Comparison of ENCODE assay signal across 15 cellular contexts in genomic region chr1:212945056-212945455, GRCh38. TPM values are rescaled to one million over a fixed set of nuclear protein-coding genes. Genes with fewer than 3 reads are reported as not detected.
DNase-seq lines count a peak whose midpoint lies in the region; ATAC-seq, FAIRE-seq and TF ChIP-seq lines count a peak whose summit lies in the region.
"Had no signal": no experiment of that assay in that cellular context is flagged by ENCODE, and none has a peak within 500 bp of the region (broad histone marks: within the 10 kb centered on the region; RNA-seq: fewer than 3 reads in every experiment).

No MANE protein-coding gene starts in this region.

- H3K27me3 Mint-ChIP-seq in activated B cell treated with CpG ODN at 0.5 μM for 24 hours: peaks cover under 1% of the 10 kb centered on the region
- H3K27me3 Mint-ChIP-seq in stimulated activated memory B cell treated with anti-CD40 and anti-IgM and Interleukin-4, amounts not matched to agents 10 μg/mL and 1 μg/mL and 100 μg/mL, for 72 hours: peaks cover 2% of the 10 kb centered on the region

- peaks cover 5% of the 10 kb centered on the region for H3K9me3 Mint-ChIP-seq in activated B cell treated with CpG ODN at 0.5 μM for 24 hours
- no peaks in the 10 kb centered on the region for H3K9me3 Mint-ChIP-seq in stimulated activated memory B cell treated with anti-CD40 and anti-IgM and Interleukin-4, amounts not matched to agents 10 μg/mL and 1 μg/mL and 100 μg/mL, for 72 hours
- H3K9me3 Mint-ChIP-seq: CD4-positive, alpha-beta T cell had no signal

- peak; percentile 57 for FAIRE-seq in GM19239 (lab: Jason Lieb, UNC)

- TF ChIP-seq CTCF in left ventricle myocardium inferior (IDR thresholded peaks at IDR 0.05; ENCODE audit: borderline replicate concordance) (no peak), activated B cell treated with CpG ODN at 0.5 μM for 24 hours (IDR thresholded peaks at IDR 0.05) (no peak)

- H3K27ac ChIP-seq in left ventricle myocardium inferior (replicated peaks): no peak overlapping the region

- CTCF ChIA-PET in activated B cell treated with CpG ODN at 0.5 μM for 24 hours (lab: Charles Lee): no interaction called here

- POLR2A ChIA-PET in activated B cell treated with CpG ODN at 0.5 μM for 24 hours (lab: Charles Lee): no interaction called here

- peaks cover 32% of the 10 kb centered on the region for H3K27me3 ChIP-seq in left ventricle myocardium inferior (ENCODE audit: low read depth)

- peaks cover 41% of the 10 kb centered on the region for H3K4me1 Mint-ChIP-seq in activated B cell treated with CpG ODN at 0.5 μM for 24 hours
- H3K4me1 Mint-ChIP-seq in stimulated activated memory B cell treated with anti-CD40 and anti-IgM and Interleukin-4, amounts not matched to agents 10 μg/mL and 1 μg/mL and 100 μg/mL, for 72 hours: peaks cover 40% of the 10 kb centered on the region

- no peaks in the 10 kb centered on the region for H3K36me3 Mint-ChIP-seq in activated B cell treated with CpG ODN at 0.5 μM for 24 hours (ENCODE audit: low read depth)
- no peaks in the 10 kb centered on the region for H3K36me3 Mint-ChIP-seq in stimulated activated memory B cell treated with anti-CD40 and anti-IgM and Interleukin-4, amounts not matched to agents 10 μg/mL and 1 μg/mL and 100 μg/mL, for 72 hours

- intact Hi-C loops in Right ventricle myocardium inferior (cut with DNase I): no loop called here
- intact Hi-C loops in left ventricle myocardium inferior (cut with micrococcal nuclease): no loop called here
- intact Hi-C loops in activated B cell treated with CpG ODN at 0.5 μM for 24 hours (cut with micrococcal nuclease): no loop called here
- intact Hi-C loops in sciatic nerve (cut with DNase I): loop anchor here (5.0 kb wide), 1 partner anchor 1103 kb away; no protein-coding TSS in a partner anchor

- peak overlapping the region; percentile 18 for H3K27ac Mint-ChIP-seq in activated B cell treated with CpG ODN at 0.5 μM for 24 hours
- peak overlapping the region; percentile 55 for H3K27ac Mint-ChIP-seq in stimulated activated memory B cell treated with anti-CD40 and anti-IgM and Interleukin-4, amounts not matched to agents 10 μg/mL and 1 μg/mL and 100 μg/mL, for 72 hours
- H3K27ac Mint-ChIP-seq: CD4-positive, alpha-beta T cell had no signal

- no peaks in the 10 kb centered on the region for H3K36me3 ChIP-seq in left ventricle myocardium inferior
- H3K36me3 ChIP-seq: BLaER1 treated with 17β-estradiol and CSF1 and Interleukin-3, amounts not matched to agents 10 nM and 100 nM had no signal

- ATAC-seq in Right ventricle myocardium inferior (peak; percentile 34), activated B cell treated with CpG ODN at 0.5 μM for 24 hours (ENCODE audit: low read depth) (no peak), HG02642 (IDR thresholded peaks at IDR 0.05; ENCODE audit: poor library complexity, unreplicated experiment) (no peak), sciatic nerve (no peak)
- ATAC-seq in stimulated activated memory B cell treated with anti-CD40 and anti-IgM and Interleukin-4, amounts not matched to agents 10 μg/mL and 1 μg/mL and 100 μg/mL, for 72 hours: no peak

- peaks cover 26% of the 10 kb centered on the region for H3K9me3 ChIP-seq in left ventricle myocardium inferior (replicated peaks)

- H3K4me3 Mint-ChIP-seq in activated B cell treated with CpG ODN at 0.5 μM for 24 hours: no peak overlapping the region
- H3K4me3 Mint-ChIP-seq in stimulated activated memory B cell treated with anti-CD40 and anti-IgM and Interleukin-4, amounts not matched to agents 10 μg/mL and 1 μg/mL and 100 μg/mL, for 72 hours: no peak overlapping the region
- H3K4me3 Mint-ChIP-seq: CD4-positive, alpha-beta T cell had no signal

- H3K4me3 ChIP-seq in left ventricle myocardium inferior: no peak overlapping the region
- H3K4me3 ChIP-seq: BLaER1 treated with 17β-estradiol and CSF1 and Interleukin-3, amounts not matched to agents 10 nM and 100 nM had no signal

- H3K4me1 ChIP-seq in left ventricle myocardium inferior: peaks cover 4% of the 10 kb centered on the region

- DNase-seq in Right ventricle myocardium inferior (ENCODE audit: missing footprints): no peak
- no peak for DNase-seq in left ventricle myocardium inferior
- DNase-seq in GM19239 (ENCODE audit: insufficient read length, low spot score): no peak
- DNase-seq in activated B cell treated with CpG ODN at 0.5 μM for 24 hours: no peak
- DNase-seq in sciatic nerve (ENCODE audit: low spot score): no peak
- DNase-seq: 8988T; AML-193; Calu3; CD4-positive, alpha-beta T cell; DND-41; GF-D8; H7 had no signal

RNA-seq across cellular contexts. Expression of gene VASH2, which starts 5.3 kb away (rescaled TPM):
- total RNA-seq in Right ventricle myocardium inferior (1.4 TPM), left ventricle myocardium inferior (1.2 TPM), activated B cell treated with CpG ODN at 0.5 μM for 24 hours (0.07 and 0.17 TPM in 2 replicates), sciatic nerve (0.94 TPM)
